ENCODE assay signal across 19 cellular contexts in the genomic region with DNA sequence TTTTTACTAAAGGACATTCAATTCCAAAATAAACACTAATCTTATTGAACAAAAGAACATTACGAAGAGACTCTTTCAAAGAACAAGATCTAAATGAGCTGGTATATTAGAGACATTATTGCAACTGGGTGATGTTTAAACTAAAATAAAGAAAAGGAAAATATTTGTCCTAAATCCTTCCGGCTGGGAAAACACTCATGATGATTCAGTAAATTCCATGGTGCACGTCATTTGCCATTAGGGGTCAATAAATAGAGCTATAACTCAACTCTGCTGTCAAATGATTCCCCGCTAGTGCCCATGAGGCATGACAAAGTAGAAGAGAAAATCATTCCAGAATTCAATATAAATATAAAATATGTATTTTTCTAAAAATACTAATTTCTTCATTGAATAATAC.
DNase-seq lines count a peak whose midpoint lies in the region; ATAC-seq and TF ChIP-seq lines count a peak whose summit lies in the region.
"Had no signal": no experiment of that assay in that cellular context is flagged by ENCODE, and none has a peak within 500 bp of the region (broad histone marks: within the 10 kb centered on the region; RNA-seq: fewer than 3 reads in every experiment).

No MANE protein-coding gene starts in this region.

- 33% methylated on average over 4 of the region's 4 CpGs for WGBS in SK-N-SH (ENCODE audit: low lambda C conversion rate)

- H4K20me1 ChIP-seq in GM23338 (replicated peaks; ENCODE audit: insufficient read depth) (no peaks in the 10 kb centered on the region), SK-N-SH (ENCODE audit: insufficient read depth) (no peaks in the 10 kb centered on the region)

- H3K27me3 Mint-ChIP-seq in GM23338 (ENCODE audit: insufficient read depth, low read depth, poor library complexity) = no peaks in the 10 kb centered on the region
- H3K27me3 Mint-ChIP-seq: CD8-positive, alpha-beta memory T cell; type B pancreatic cell had no signal

- H3K27ac ChIP-seq in GM23338 (ENCODE audit: low read depth) (no peak overlapping the region), SK-N-SH (ENCODE audit: low read depth in 2 of 2, low read length in 1 of 2) (peak overlapping the region in 1 of 2 experiments; percentile 92; a peak in 3 of 4 replicates)
- H3K27ac ChIP-seq: gastrocnemius medialis had no signal

- peak overlapping the region; percentile 56; the same call in 1 of the 2 replicates for H3K9ac ChIP-seq in SK-N-SH

- H3K9me3 Mint-ChIP-seq in GM23338 = peaks cover 8% of the 10 kb centered on the region

- H3K36me3 ChIP-seq in GM23338 (ENCODE audit: insufficient read depth) = no peaks in the 10 kb centered on the region
- no peaks in the 10 kb centered on the region for H3K36me3 ChIP-seq in SK-N-SH (replicated peaks in 1 of 2; ENCODE audit: control insufficient read depth in 1 of 2, insufficient read depth in 2 of 2, low read length in 1 of 2)
- H3K36me3 ChIP-seq: gastrocnemius medialis had no signal

- TF ChIP-seq EP300 in SK-N-SH (IDR thresholded peaks at IDR 0.05; ENCODE audit: borderline replicate concordance in 1 of 2, low read depth in 1 of 2, low read length in 1 of 2) = peak; percentile 20 to 90; a peak in 2 of 4 replicates

- H3K9me2 ChIP-seq in GM23338 (ENCODE audit: insufficient read depth) (peaks cover 4% of the 10 kb centered on the region; the same call in 1 of the 2 replicates), SK-N-SH (no peaks in the 10 kb centered on the region)

- H3K4me2 ChIP-seq in GM23338 (no peak overlapping the region), SK-N-SH (peak overlapping the region; percentile 19; the same call in 1 of the 2 replicates)

- H3F3A ChIP-seq in GM23338 (replicated peaks; ENCODE audit: low read depth) = no peaks in the 10 kb centered on the region
- peaks cover 26% of the 10 kb centered on the region for H3F3A ChIP-seq in SK-N-SH (replicated peaks; ENCODE audit: insufficient read depth)

- CTCF ChIA-PET in SK-N-SH (lab: Yijun Ruan, JAX) = no interaction called here

- TF ChIP-seq CTCF in GM23338 (conservative IDR thresholded peaks at IDR 0.05; ENCODE audit: low read depth in 2 of 2) (no peak), SK-N-SH (IDR thresholded peaks at IDR 0.05) (no peak), foreskin fibroblast (IDR thresholded peaks at IDR 0.05; ENCODE audit: low read depth, low read length) (no peak)

- H2AFZ ChIP-seq in GM23338 (peak overlapping the region; percentile 19; the same call in 1 of the 2 replicates), SK-N-SH (ENCODE audit: low read depth) (peak overlapping the region; percentile 67; the same call in 1 of the 2 replicates)

- H3K27me3 ChIP-seq in GM23338 (ENCODE audit: insufficient read depth) (no peaks in the 10 kb centered on the region), SK-N-SH (ENCODE audit: insufficient read depth) (no peaks in the 10 kb centered on the region)
- H3K27me3 ChIP-seq: gastrocnemius medialis had no signal

- no peak overlapping the region for H3K4me3 Mint-ChIP-seq in GM23338
- H3K4me3 Mint-ChIP-seq: CD8-positive, alpha-beta memory T cell; type B pancreatic cell had no signal

- ATAC-seq in GM23338 (no peak), HG02798 (IDR thresholded peaks at IDR 0.05; ENCODE audit: poor library complexity, unreplicated experiment) (no peak), HG03571 (IDR thresholded peaks at IDR 0.05; ENCODE audit: unreplicated experiment) (no peak), GM19023 (IDR thresholded peaks at IDR 0.05; ENCODE audit: unreplicated experiment) (no peak)
- ATAC-seq: activated CD4-positive, CD25-positive, alpha-beta regulatory T cell treated with anti-CD3 and anti-CD28 coated beads, Interleukin-2, amount 50 U/mL, for 24 hours; gastrocnemius medialis; sciatic nerve had no signal

- H3K4me1 ChIP-seq in GM23338 (ENCODE audit: insufficient read depth) (no peaks in the 10 kb centered on the region), SK-N-SH (ENCODE audit: control insufficient read depth in 1 of 2, insufficient read depth in 2 of 2, low read depth in 1 of 2, low read length in 1 of 2) (peaks cover 0 to 15% of the 10 kb centered on the region in 2 experiments; a peak in 3 of 4 replicates)
- H3K4me1 ChIP-seq: gastrocnemius medialis had no signal

- H3K27ac Mint-ChIP-seq in GM23338 = no peak overlapping the region
- H3K27ac Mint-ChIP-seq: CD8-positive, alpha-beta memory T cell; type B pancreatic cell had no signal

- no peaks in the 10 kb centered on the region for H3K9me3 ChIP-seq in SK-N-SH
- H3K9me3 ChIP-seq: gastrocnemius medialis had no signal

- no peak for TF ChIP-seq RAD21 in SK-N-SH (IDR thresholded peaks at IDR 0.05; ENCODE audit: low read length)

- H3K4me3 ChIP-seq in GM23338 (no peak overlapping the region), SK-N-SH (ENCODE audit: low read depth in 2 of 2, low read length in 1 of 2) (no peak overlapping the region), foreskin fibroblast (ENCODE audit: low read depth in 1 of 2, low read length in 2 of 2) (no peak overlapping the region)
- H3K4me3 ChIP-seq: gastrocnemius medialis had no signal

- POLR2A ChIA-PET in SK-N-SH (lab: Yijun Ruan, JAX) = no interaction called here

- no peaks in the 10 kb centered on the region for H3K4me1 Mint-ChIP-seq in GM23338
- H3K4me1 Mint-ChIP-seq: CD8-positive, alpha-beta memory T cell had no signal

- H3K79me2 ChIP-seq in GM23338 (replicated peaks; ENCODE audit: insufficient read depth) (no peaks in the 10 kb centered on the region), SK-N-SH (ENCODE audit: insufficient read depth) (no peaks in the 10 kb centered on the region)

- H3K36me3 Mint-ChIP-seq in GM23338 (ENCODE audit: low read depth) = peaks cover 3% of the 10 kb centered on the region
- H3K36me3 Mint-ChIP-seq: CD8-positive, alpha-beta memory T cell; type B pancreatic cell had no signal

- DNase-seq in GM23338 (ENCODE audit: low spot score) = no peak
- DNase-seq in SK-N-SH = no peak
- peak; percentile 49 to 53 for DNase-seq in foreskin fibroblast
- DNase-seq in stromal cell of bone marrow (ENCODE audit: low read depth) = peak; percentile 67
- no peak for DNase-seq in NCI-H2196 treated with DMSO at 0.1 percent for 48 hours (lab: John Stamatoyannopoulos, UW; ENCODE audit: unreplicated experiment)
- DNase-seq: activated CD8-positive, alpha-beta memory T cell treated with anti-CD3 and anti-CD28 coated beads, Interleukin-2, amount 50 U/mL, for 48 hours; activated naive CD4-positive, alpha-beta T cell; CD8-positive, alpha-beta memory T cell; effector CD8-positive, alpha-beta T cell; gastrocnemius medialis; H7; MV-4-11; T-helper 2 cell had no signal

TF ChIP-seq in GM23338, 12 proteins besides CTCF, POLR2A, EP300 and RAD21 (continues in another document):
- TF ChIP-seq EZH2phosphoT487 (IDR thresholded peaks at IDR 0.05; ENCODE audit: unreplicated experiment) = no peak
- no peak for TF ChIP-seq CREB1 (CRISPR knock-in tag; IDR thresholded peaks at IDR 0.05; ENCODE audit: low read depth)
- TF ChIP-seq, protein P1, sequence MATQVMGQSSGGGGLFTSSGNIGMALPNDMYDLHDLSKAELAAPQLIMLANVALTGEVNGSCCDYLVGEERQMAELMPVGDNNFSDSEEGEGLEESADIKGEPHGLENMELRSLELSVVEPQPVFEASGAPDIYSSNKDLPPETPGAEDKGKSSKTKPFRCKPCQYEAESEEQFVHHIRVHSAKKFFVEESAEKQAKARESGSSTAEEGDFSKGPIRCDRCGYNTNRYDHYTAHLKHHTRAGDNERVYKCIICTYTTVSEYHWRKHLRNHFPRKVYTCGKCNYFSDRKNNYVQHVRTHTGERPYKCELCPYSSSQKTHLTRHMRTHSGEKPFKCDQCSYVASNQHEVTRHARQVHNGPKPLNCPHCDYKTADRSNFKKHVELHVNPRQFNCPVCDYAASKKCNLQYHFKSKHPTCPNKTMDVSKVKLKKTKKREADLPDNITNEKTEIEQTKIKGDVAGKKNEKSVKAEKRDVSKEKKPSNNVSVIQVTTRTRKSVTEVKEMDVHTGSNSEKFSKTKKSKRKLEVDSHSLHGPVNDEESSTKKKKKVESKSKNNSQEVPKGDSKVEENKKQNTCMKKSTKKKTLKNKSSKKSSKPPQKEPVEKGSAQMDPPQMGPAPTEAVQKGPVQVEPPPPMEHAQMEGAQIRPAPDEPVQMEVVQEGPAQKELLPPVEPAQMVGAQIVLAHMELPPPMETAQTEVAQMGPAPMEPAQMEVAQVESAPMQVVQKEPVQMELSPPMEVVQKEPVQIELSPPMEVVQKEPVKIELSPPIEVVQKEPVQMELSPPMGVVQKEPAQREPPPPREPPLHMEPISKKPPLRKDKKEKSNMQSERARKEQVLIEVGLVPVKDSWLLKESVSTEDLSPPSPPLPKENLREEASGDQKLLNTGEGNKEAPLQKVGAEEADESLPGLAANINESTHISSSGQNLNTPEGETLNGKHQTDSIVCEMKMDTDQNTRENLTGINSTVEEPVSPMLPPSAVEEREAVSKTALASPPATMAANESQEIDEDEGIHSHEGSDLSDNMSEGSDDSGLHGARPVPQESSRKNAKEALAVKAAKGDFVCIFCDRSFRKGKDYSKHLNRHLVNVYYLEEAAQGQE (IDR thresholded peaks at IDR 0.05; ENCODE audit: unreplicated experiment) = no peak

TF ChIP-seq in SK-N-SH, 30 proteins besides CTCF, POLR2A, EP300 and RAD21:
- peak; percentile 80 for TF ChIP-seq JUND (IDR thresholded peaks at IDR 0.05)
- TF ChIP-seq TEAD4 (IDR thresholded peaks at IDR 0.05; ENCODE audit: borderline replicate concordance, insufficient read depth) = peak; percentile 76; the same call in 1 of the 2 replicates
- no peak for TF ChIP-seq YY1 (IDR thresholded peaks at IDR 0.05; ENCODE audit: low read depth)
- TF ChIP-seq, protein P2, sequence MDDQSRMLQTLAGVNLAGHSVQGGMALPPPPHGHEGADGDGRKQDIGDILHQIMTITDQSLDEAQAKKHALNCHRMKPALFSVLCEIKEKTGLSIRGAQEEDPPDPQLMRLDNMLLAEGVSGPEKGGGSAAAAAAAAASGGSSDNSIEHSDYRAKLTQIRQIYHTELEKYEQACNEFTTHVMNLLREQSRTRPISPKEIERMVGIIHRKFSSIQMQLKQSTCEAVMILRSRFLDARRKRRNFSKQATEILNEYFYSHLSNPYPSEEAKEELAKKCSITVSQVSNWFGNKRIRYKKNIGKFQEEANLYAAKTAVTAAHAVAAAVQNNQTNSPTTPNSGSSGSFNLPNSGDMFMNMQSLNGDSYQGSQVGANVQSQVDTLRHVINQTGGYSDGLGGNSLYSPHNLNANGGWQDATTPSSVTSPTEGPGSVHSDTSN (IDR thresholded peaks at IDR 0.05) = peak; percentile 93
- TF ChIP-seq TCF12 (IDR thresholded peaks at IDR 0.05) = peak; percentile 69
- TF ChIP-seq FOSL2 (IDR thresholded peaks at IDR 0.05; ENCODE audit: borderline replicate concordance, low read depth) = peak; percentile 81
- peak; percentile 61 for TF ChIP-seq MEF2A (IDR thresholded peaks at IDR 0.05; ENCODE audit: borderline replicate concordance, low read depth)
- peak; percentile 62; the same call in 1 of the 2 replicates for TF ChIP-seq RXRA (IDR thresholded peaks at IDR 0.05; ENCODE audit: borderline replicate concordance, low read depth)
- 0 out of 2 replicates have a peak, but pooled peaks have one; percentile 16 for TF ChIP-seq ELF1 (IDR thresholded peaks at IDR 0.05)
- TF ChIP-seq RCOR1 (IDR thresholded peaks at IDR 0.05; ENCODE audit: low read length) = no peak
TF ChIP-seq in SK-N-SH: peak in this region for 8.

Comparison
In these comparisons a context has a peak if more than half of its experiments do, and no peak if none do; other contexts are left out.
1. DNase-seq: peak in foreskin fibroblast (2 of 2) and stromal cell of bone marrow (single experiment); none in GM23338 (single experiment), SK-N-SH (single experiment) and NCI-H2196 treated with DMSO at 0.1 percent for 48 hours (single experiment).